14 cellular contexts compared by ENCODE assay signal in the genomic region with DNA sequence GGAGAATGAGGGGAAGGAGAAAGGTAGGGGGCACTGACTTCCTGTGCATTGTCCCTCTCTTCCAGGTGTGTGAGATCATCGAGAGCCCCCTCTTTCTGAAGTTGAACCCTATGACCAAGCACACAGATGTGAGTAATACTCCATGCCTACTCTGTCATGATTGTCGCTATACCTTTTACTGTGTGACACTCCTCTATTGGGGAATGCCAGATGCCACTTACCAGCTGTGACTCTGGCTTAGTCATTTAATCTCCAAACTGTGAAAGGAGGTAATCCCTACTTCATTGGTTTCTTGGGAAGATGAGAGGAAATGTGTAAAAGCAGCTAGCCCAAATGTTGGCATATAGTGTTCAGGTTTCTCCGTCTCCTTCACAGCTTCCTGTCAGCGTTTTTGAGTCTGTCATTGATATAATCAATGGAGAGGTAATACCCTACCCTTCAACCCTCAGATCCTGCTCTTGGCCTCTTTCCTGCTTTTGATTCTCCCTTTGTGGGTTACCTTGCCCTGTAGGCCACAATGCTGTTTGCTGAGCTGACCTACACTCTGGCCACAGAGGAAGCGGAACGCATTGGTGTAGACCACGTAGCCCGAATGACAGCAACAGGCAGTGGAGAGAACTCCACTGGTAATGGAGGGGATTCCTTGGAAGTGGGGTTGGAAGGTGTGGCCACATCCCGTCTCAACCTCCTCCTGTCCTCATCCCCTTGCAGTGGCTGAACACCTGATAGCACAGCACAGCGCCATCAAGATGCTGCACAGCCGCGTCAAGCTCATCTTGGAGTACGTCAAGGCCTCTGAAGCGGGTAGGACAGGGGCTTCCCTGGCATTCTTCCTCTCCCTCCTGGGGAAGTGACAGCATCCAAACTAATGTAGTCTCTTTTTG. TPM values are rescaled to one million over a fixed set of nuclear protein-coding genes. Genes with fewer than 3 reads are reported as not detected.
DNase-seq lines count a peak whose midpoint lies in the region; ATAC-seq, FAIRE-seq and TF ChIP-seq lines count a peak whose summit lies in the region.
"Had no signal": no experiment of that assay in that cellular context is flagged by ENCODE, and none has a peak within 500 bp of the region (broad histone marks: within the 10 kb centered on the region; RNA-seq: fewer than 3 reads in every experiment).

No MANE protein-coding gene starts in this region.

- H3K27ac ChIP-seq in Panc1 (ENCODE audit: low read length) (no peak overlapping the region; the same call in 1 of the 2 replicates), ectodermal cell (ENCODE audit: insufficient read depth, low read depth, low read length, poor library complexity, severe bottlenecking) (peak overlapping the region; percentile 32)

- H3K4me3 ChIP-seq in Panc1 (ENCODE audit: low read depth in 2 of 2, low read length in 2 of 2) (no peak overlapping the region), ectodermal cell (ENCODE audit: insufficient read depth, low read depth, low read length) (no peak overlapping the region)
- H3K4me3 ChIP-seq: gastroesophageal sphincter had no signal

- H3K27me3 ChIP-seq in Panc1 (ENCODE audit: control insufficient read depth, insufficient read depth, low read length), result no peaks in the 10 kb centered on the region
- no peaks in the 10 kb centered on the region for H3K27me3 ChIP-seq in ectodermal cell (ENCODE audit: control insufficient read depth, insufficient read depth, low read length, poor library complexity, severe bottlenecking)
- H3K27me3 ChIP-seq: gastroesophageal sphincter had no signal

- H3K27me3 Mint-ChIP-seq in Calu3 (ENCODE audit: unreplicated experiment), result no peaks in the 10 kb centered on the region

- no peaks in the 10 kb centered on the region for H3K9me3 ChIP-seq in Panc1 (ENCODE audit: control insufficient read depth, insufficient read depth, low read depth, low read length)
- H3K9me3 ChIP-seq in ectodermal cell (ENCODE audit: control insufficient read depth, low read length), result no peaks in the 10 kb centered on the region
- H3K9me3 ChIP-seq: gastroesophageal sphincter had no signal

- ATAC-seq in Panc1, result no peak
- no peak for ATAC-seq in stimulated activated effector memory CD8-positive, alpha-beta T cell treated with anti-CD3 and anti-CD28 coated beads, Interleukin-12 subunit alpha, Interleukin-12 subunit beta, amount 100 ng/mL, for 72 hours
- ATAC-seq: gastroesophageal sphincter had no signal

- peak overlapping the region; percentile 91 for H3K27ac Mint-ChIP-seq in stimulated activated effector memory CD8-positive, alpha-beta T cell treated with anti-CD3 and anti-CD28 coated beads, Interleukin-12 subunit alpha, Interleukin-12 subunit beta, amount 100 ng/mL, for 72 hours
- H3K27ac Mint-ChIP-seq in Calu3 (ENCODE audit: unreplicated experiment), result no peak overlapping the region

- BruUV-seq in Panc1 (replicated peaks; lab: Mats Ljungman, UMichigan) (TSS peak; percentile 96), Calu3 (replicated peaks; lab: Mats Ljungman, UMichigan) (no TSS peak)

- FAIRE-seq in GM19239 (lab: Jason Lieb, UNC), result no peak
- FAIRE-seq: urothelium cell line had no signal

- H3K36me3 Mint-ChIP-seq in stimulated activated effector memory CD8-positive, alpha-beta T cell treated with anti-CD3 and anti-CD28 coated beads, Interleukin-12 subunit alpha, Interleukin-12 subunit beta, amount 100 ng/mL, for 72 hours, result peaks cover 79% of the 10 kb centered on the region
- H3K36me3 Mint-ChIP-seq in Calu3 (ENCODE audit: insufficient read depth, unreplicated experiment), result peaks cover 68% of the 10 kb centered on the region

- peaks cover 27% of the 10 kb centered on the region for H3K4me1 ChIP-seq in Panc1 (ENCODE audit: control insufficient read depth, insufficient read depth, low read length)
- H3K4me1 ChIP-seq in ectodermal cell (ENCODE audit: control insufficient read depth, insufficient read depth, low read length), result peaks cover 5% of the 10 kb centered on the region

- intact Hi-C loops in Panc1 (cut with micrococcal nuclease; ENCODE audit: unreplicated experiment), result no loop called here
- intact Hi-C loops in Calu3 (cut with micrococcal nuclease; ENCODE audit: unreplicated experiment), result no loop called here

- H3K36me3 ChIP-seq in Panc1 (ENCODE audit: control insufficient read depth, insufficient read depth, low read length), result peaks cover 20% of the 10 kb centered on the region
- peaks cover 42% of the 10 kb centered on the region for H3K36me3 ChIP-seq in ectodermal cell (ENCODE audit: control insufficient read depth, insufficient read depth, low read length)

- H3K4me3 Mint-ChIP-seq in stimulated activated effector memory CD8-positive, alpha-beta T cell treated with anti-CD3 and anti-CD28 coated beads, Interleukin-12 subunit alpha, Interleukin-12 subunit beta, amount 100 ng/mL, for 72 hours, result peak overlapping the region; percentile 87
- no peak overlapping the region for H3K4me3 Mint-ChIP-seq in Calu3 (ENCODE audit: low read depth, unreplicated experiment)

- no peaks in the 10 kb centered on the region for H3K9me3 Mint-ChIP-seq in stimulated activated effector memory CD8-positive, alpha-beta T cell treated with anti-CD3 and anti-CD28 coated beads, Interleukin-12 subunit alpha, Interleukin-12 subunit beta, amount 100 ng/mL, for 72 hours
- no peaks in the 10 kb centered on the region for H3K9me3 Mint-ChIP-seq in Calu3 (ENCODE audit: low read depth, unreplicated experiment)

- DNase-seq in activated CD4-positive, alpha-beta T cell treated with anti-CD3 and anti-CD28 coated beads for 48 hours, result peak; percentile 32
- no peak for DNase-seq in activated CD4-positive, alpha-beta T cell treated with anti-CD3 and anti-CD28 coated beads, Interleukin-2, amount 50 U/mL, for 4 hours
- DNase-seq in Panc1 (ENCODE audit: low read depth, low spot score) (no peak), GM20000 (ENCODE audit: low spot score) (no peak), GM19239 (ENCODE audit: insufficient read length, low spot score) (no peak), Calu3 (no peak)
- DNase-seq in stimulated activated effector memory CD8-positive, alpha-beta T cell treated with anti-CD3 and anti-CD28 coated beads, Interleukin-12 subunit alpha, Interleukin-12 subunit beta, amount 100 ng/mL, for 72 hours (ENCODE audit: low spot score in 2 of 2), result no peak
- DNase-seq: AML-193; NCI-H2081 treated with DMSO at 0.1 percent for 48 hours; stimulated activated CD4-positive, alpha-beta T cell treated with anti-CD3 and anti-CD28 coated beads, Interleukin-4, amount 100 ng/mL, for 1 hour; T1000 had no signal

- CTCF ChIA-PET in Panc1 (lab: Charles Lee), result no interaction called here
- CTCF ChIA-PET in Calu3 (lab: Charles Lee), result interaction anchor here (0.6 kb wide), 1 partner anchor 97 kb away, joined by 3 read pairs; no protein-coding TSS in a partner anchor

- TF ChIP-seq CTCF in Panc1 (IDR thresholded peaks at IDR 0.05) (no peak), GM20000 (IDR thresholded peaks at IDR 0.05; ENCODE audit: extremely low read depth, missing control alignments) (no peak), Calu3 (IDR thresholded peaks at IDR 0.05; ENCODE audit: unreplicated experiment) (no peak)

- peaks cover 39% of the 10 kb centered on the region for H3K4me1 Mint-ChIP-seq in stimulated activated effector memory CD8-positive, alpha-beta T cell treated with anti-CD3 and anti-CD28 coated beads, Interleukin-12 subunit alpha, Interleukin-12 subunit beta, amount 100 ng/mL, for 72 hours
- H3K4me1 Mint-ChIP-seq in Calu3 (ENCODE audit: low read depth, unreplicated experiment), result peaks cover 11% of the 10 kb centered on the region

- POLR2A ChIA-PET in Panc1 (lab: Charles Lee), result no interaction called here

- in situ Hi-C loops in Panc1 (cut with HindIII; ENCODE audit: low pct_unique_long_range_greater_than_20kb, low sequenced_read_pairs), result no loop called here

- 93 to 94% methylated on average over 14 of the region's 14 CpGs for WGBS in ectodermal cell, 2 experiments

RNA-seq across cellular contexts. Expression of gene COPS6, which starts 2.0 kb away (rescaled TPM):
- total RNA-seq in Panc1 (2021; ENCODE audit: unreplicated experiment) (182 TPM), Calu3 (2022) (97.1 and 110 TPM in 2 replicates)
- polyA plus RNA-seq in Panc1 (2012; ENCODE audit: insufficient read length), result 323 TPM
- 124 TPM for polyA plus RNA-seq in ectodermal cell (2013, experiment 1 of 4)
- polyA plus RNA-seq in ectodermal cell (2013, experiment 2 of 4), result 133 TPM
- 92.4 TPM for polyA plus RNA-seq in ectodermal cell (2013, experiment 3 of 4)
- polyA plus RNA-seq in ectodermal cell (2013, experiment 4 of 4), result 105 TPM

RNA-seq across cellular contexts. Expression of gene ZNF3, which starts 9.2 kb away (rescaled TPM):
- total RNA-seq in Panc1 (2021; ENCODE audit: unreplicated experiment) (32.9 TPM), Calu3 (2022) (26.7 TPM in 2 replicates)
- 22.0 TPM for polyA plus RNA-seq in Panc1 (2012; ENCODE audit: insufficient read length)
- polyA plus RNA-seq in ectodermal cell (2013, experiment 1 of 4), result 62.3 TPM
- 63.8 TPM for polyA plus RNA-seq in ectodermal cell (2013, experiment 2 of 4)
- 54.9 TPM for polyA plus RNA-seq in ectodermal cell (2013, experiment 3 of 4)
- polyA plus RNA-seq in ectodermal cell (2013, experiment 4 of 4), result 63.2 TPM

RNA-seq across cellular contexts. Expression of gene MCM7, which starts 10.4 kb away (rescaled TPM):
- 258 TPM for total RNA-seq in Panc1 (2021; ENCODE audit: unreplicated experiment)
- polyA plus RNA-seq in Panc1 (2012; ENCODE audit: insufficient read length), result 204 TPM
- polyA plus RNA-seq in ectodermal cell (2013, experiment 1 of 4), result 319 TPM
- 332 TPM for polyA plus RNA-seq in ectodermal cell (2013, experiment 2 of 4)
- polyA plus RNA-seq in ectodermal cell (2013, experiment 3 of 4), result 241 TPM
- polyA plus RNA-seq in ectodermal cell (2013, experiment 4 of 4), result 242 TPM
- 122 and 125 TPM in 2 replicates for total RNA-seq in Calu3 (2022)

RNA-seq across cellular contexts. Expression of gene AP4M1, which starts 10.7 kb away (rescaled TPM):
- 42.6 TPM for total RNA-seq in Panc1 (2021; ENCODE audit: unreplicated experiment)
- polyA plus RNA-seq in Panc1 (2012; ENCODE audit: insufficient read length), result 48.0 TPM
- polyA plus RNA-seq in ectodermal cell (2013, experiment 1 of 4), result 22.0 TPM
- 22.2 TPM for polyA plus RNA-seq in ectodermal cell (2013, experiment 2 of 4)
- polyA plus RNA-seq in ectodermal cell (2013, experiment 3 of 4), result 17.3 TPM
- 21.1 TPM for polyA plus RNA-seq in ectodermal cell (2013, experiment 4 of 4)
- total RNA-seq in Calu3 (2022), result 12.1 and 13.9 TPM in 2 replicates

RNA-seq across cellular contexts. Expression of gene TAF6, which starts 28.4 kb away (rescaled TPM):
- 92.3 TPM for total RNA-seq in Panc1 (2021; ENCODE audit: unreplicated experiment)
- polyA plus RNA-seq in Panc1 (2012; ENCODE audit: insufficient read length), result 100 TPM
- polyA plus RNA-seq in ectodermal cell (2013, experiment 1 of 4), result 107 TPM
- polyA plus RNA-seq in ectodermal cell (2013, experiment 2 of 4), result 100.0 TPM
- 79.1 TPM for polyA plus RNA-seq in ectodermal cell (2013, experiment 3 of 4)
- polyA plus RNA-seq in ectodermal cell (2013, experiment 4 of 4), result 86.3 TPM
- total RNA-seq in Calu3 (2022), result 50.5 and 50.8 TPM in 2 replicates
